Comparison of ENCODE assay signal across 1 cellular context in genomic region chr19:4656102-4656501, GRCh38.
A peak's percentile ranks its signal among the peaks of the same experiment; 100 is the strongest.
TF ChIP-seq lines count a peak whose summit lies in the region.

No MANE protein-coding gene starts in this region.

TF ChIP-seq in GM12878, 131 proteins besides CTCF, POLR2A, EP300 and RAD21 (continued from another document):
- TF ChIP-seq NR2C1 (IDR thresholded peaks at IDR 0.05), result no peak
- TF ChIP-seq POLR2AphosphoS5 (IDR thresholded peaks at IDR 0.05; ENCODE audit: low read length), result 0 out of 2 replicates have a peak, but pooled peaks have one; percentile 35
